ENCODE assay signal across 24 cellular contexts in genomic region chr20:58903636-58904035, GRCh38. TPM values are rescaled to one million over a fixed set of nuclear protein-coding genes. Genes with fewer than 3 reads are reported as not detected.
DNase-seq lines count a peak whose midpoint lies in the region; ATAC-seq and TF ChIP-seq lines count a peak whose summit lies in the region.
"Had no signal": no experiment of that assay in that cellular context is flagged by ENCODE, and none has a peak within 500 bp of the region (broad histone marks: within the 10 kb centered on the region; RNA-seq: fewer than 3 reads in every experiment).

No MANE protein-coding gene starts in this region.

- H3K36me3 Mint-ChIP-seq in activated CD8-positive, alpha-beta memory T cell treated with anti-CD3 and anti-CD28 coated beads, Interleukin-2, amount 10 ng/mL, durations not matched to agents 7 days and 5 days = peaks cover 66% of the 10 kb centered on the region
- peaks cover 100% of the 10 kb centered on the region for H3K36me3 Mint-ChIP-seq in CD4-positive, alpha-beta T cell (ENCODE audit: low read depth)
- peaks cover 55% of the 10 kb centered on the region for H3K36me3 Mint-ChIP-seq in activated naive CD8-positive, alpha-beta T cell treated with anti-CD3 and anti-CD28 coated beads for 36 hours
- peaks cover 4 to 88% (median 26%) of the 10 kb centered on the region in 3 donors for H3K36me3 Mint-ChIP-seq in naive thymus-derived CD8-positive, alpha-beta T cell

- no peak for DNase-seq in activated CD8-positive, alpha-beta memory T cell treated with anti-CD3 and anti-CD28 coated beads, Interleukin-2, amount 10 ng/mL, durations not matched to agents 7 days and 5 days
- DNase-seq in activated CD8-positive, alpha-beta memory T cell treated with anti-CD3 and anti-CD28 coated beads, Interleukin-2, amount 50 U/mL, for 48 hours = no peak
- DNase-seq in CD4-positive, alpha-beta T cell = no peak
- DNase-seq in activated naive CD8-positive, alpha-beta T cell treated with anti-CD3 and anti-CD28 coated beads for 36 hours = no peak
- no peak for DNase-seq in naive thymus-derived CD8-positive, alpha-beta T cell
- no peak for DNase-seq in activated effector memory CD4-positive, alpha-beta T cell treated with Interleukin-2 at 50 U/mL for 16 hours
- DNase-seq in nucleus accumbens (lab: John Stamatoyannopoulos, UW) = no peak
- DNase-seq: activated CD4-positive, alpha-beta memory T cell treated with anti-CD3 and anti-CD28 coated beads for 36 hours; activated T-cell treated with anti-CD3 and anti-CD28 coated beads, Interleukin-2, amount 50 U/mL, for 1 hour; colonic mucosa; EL; MG63; natural killer cell; NCI-H1436 treated with DMSO at 0.1 percent for 48 hours; NCI-H2171; NCI-H524 treated with DMSO at 0.1 percent for 48 hours; T1000 had no signal

- no peaks in the 10 kb centered on the region for H3K27me3 Mint-ChIP-seq in activated CD8-positive, alpha-beta memory T cell treated with anti-CD3 and anti-CD28 coated beads, Interleukin-2, amount 10 ng/mL, durations not matched to agents 7 days and 5 days
- H3K27me3 Mint-ChIP-seq in CD4-positive, alpha-beta T cell = no peaks in the 10 kb centered on the region
- no peaks in the 10 kb centered on the region for H3K27me3 Mint-ChIP-seq in activated naive CD8-positive, alpha-beta T cell treated with anti-CD3 and anti-CD28 coated beads for 36 hours
- H3K27me3 Mint-ChIP-seq in naive thymus-derived CD8-positive, alpha-beta T cell = no peaks in the 10 kb centered on the region
- H3K27me3 Mint-ChIP-seq: activated CD4-positive, alpha-beta memory T cell treated with anti-CD3 and anti-CD28 coated beads for 36 hours; IgD-negative memory B cell had no signal

- no peak overlapping the region for H3K4me3 Mint-ChIP-seq in activated CD8-positive, alpha-beta memory T cell treated with anti-CD3 and anti-CD28 coated beads, Interleukin-2, amount 10 ng/mL, durations not matched to agents 7 days and 5 days
- H3K4me3 Mint-ChIP-seq in CD4-positive, alpha-beta T cell = peak overlapping the region; percentile 27
- no peak overlapping the region for H3K4me3 Mint-ChIP-seq in activated naive CD8-positive, alpha-beta T cell treated with anti-CD3 and anti-CD28 coated beads for 36 hours
- H3K4me3 Mint-ChIP-seq in naive thymus-derived CD8-positive, alpha-beta T cell = peak overlapping the region in 1 of 10 donors; percentile 26
- H3K4me3 Mint-ChIP-seq: activated CD4-positive, alpha-beta memory T cell treated with anti-CD3 and anti-CD28 coated beads for 36 hours; IgD-negative memory B cell; natural killer cell; WTC11 had no signal

- H3K27ac ChIP-seq in CD4-positive, alpha-beta T cell (ENCODE audit: low read depth, low read length) = no peak overlapping the region
- H3K27ac ChIP-seq: A549, colonic mucosa, parathyroid adenoma, suprapubic skin had no signal

- H3K27ac Mint-ChIP-seq in activated CD8-positive, alpha-beta memory T cell treated with anti-CD3 and anti-CD28 coated beads, Interleukin-2, amount 10 ng/mL, durations not matched to agents 7 days and 5 days = peak overlapping the region; percentile 0
- H3K27ac Mint-ChIP-seq in CD4-positive, alpha-beta T cell = peak overlapping the region; percentile 56
- H3K27ac Mint-ChIP-seq in activated naive CD8-positive, alpha-beta T cell treated with anti-CD3 and anti-CD28 coated beads for 36 hours = peak overlapping the region; percentile 66
- H3K27ac Mint-ChIP-seq in naive thymus-derived CD8-positive, alpha-beta T cell = peak overlapping the region; percentile 7 to 80 (median 47)
- H3K27ac Mint-ChIP-seq: activated CD4-positive, alpha-beta memory T cell treated with anti-CD3 and anti-CD28 coated beads for 36 hours had no signal

- intact Hi-C loops in CD4-positive, alpha-beta T cell (cut with DNase I, micrococcal nuclease) = no loop called here

- H3K27me3 ChIP-seq in CD4-positive, alpha-beta T cell (ENCODE audit: control insufficient read depth, insufficient read depth, low read length) = no peaks in the 10 kb centered on the region
- H3K27me3 ChIP-seq: colonic mucosa, MG63, suprapubic skin had no signal

- CTCF ChIA-PET in activated CD8-positive, alpha-beta memory T cell treated with anti-CD3 and anti-CD28 coated beads, Interleukin-2, amount 10 ng/mL, durations not matched to agents 7 days and 5 days (lab: Charles Lee) = interaction anchor here (1.3 kb wide), 1 partner anchor 34 kb away, joined by 3 read pairs; no protein-coding TSS in a partner anchor
- CTCF ChIA-PET in CD4-positive, alpha-beta T cell (lab: Charles Lee) = interaction anchor here (1.1 kb wide), 1 partner anchor 9 kb away, joined by 3 read pairs; no protein-coding TSS in a partner anchor

- TF ChIP-seq CTCF in CD4-positive, alpha-beta T cell (IDR thresholded peaks at IDR 0.05) = no peak

- peaks cover 49% of the 10 kb centered on the region for H3K4me1 Mint-ChIP-seq in activated CD8-positive, alpha-beta memory T cell treated with anti-CD3 and anti-CD28 coated beads, Interleukin-2, amount 10 ng/mL, durations not matched to agents 7 days and 5 days
- peaks cover 88% of the 10 kb centered on the region for H3K4me1 Mint-ChIP-seq in CD4-positive, alpha-beta T cell (ENCODE audit: low read depth)
- peaks cover 71% of the 10 kb centered on the region for H3K4me1 Mint-ChIP-seq in activated naive CD8-positive, alpha-beta T cell treated with anti-CD3 and anti-CD28 coated beads for 36 hours
- H3K4me1 Mint-ChIP-seq in naive thymus-derived CD8-positive, alpha-beta T cell = peaks cover 54 to 87% (median 78%) of the 10 kb centered on the region in 4 donors

- no peaks in the 10 kb centered on the region for H3K9me3 ChIP-seq in CD4-positive, alpha-beta T cell (ENCODE audit: control insufficient read depth, low read length)
- H3K9me3 ChIP-seq: A549, colonic mucosa, MG63, suprapubic skin had no signal

- ATAC-seq in activated CD8-positive, alpha-beta memory T cell treated with anti-CD3 and anti-CD28 coated beads, Interleukin-2, amount 10 ng/mL, durations not matched to agents 7 days and 5 days = no peak
- ATAC-seq in CD4-positive, alpha-beta T cell (ENCODE audit: poor library complexity) = no peak
- ATAC-seq in naive thymus-derived CD8-positive, alpha-beta T cell = no peak
- no peak for ATAC-seq in HG02852 (IDR thresholded peaks at IDR 0.05; ENCODE audit: unreplicated experiment)
- ATAC-seq: A549; activated naive CD4-positive, alpha-beta T cell treated with anti-CD3 and anti-CD28 coated beads, Interleukin-2, amount 50 U/mL, for 72 hours; natural killer cell; WTC11 had no signal

- POLR2A ChIA-PET in CD4-positive, alpha-beta T cell (lab: Charles Lee) = interaction anchor here (1.6 kb wide), 1 partner anchor 86 kb away, joined by 4 read pairs; no protein-coding TSS in a partner anchor
- POLR2A ChIA-PET in naive thymus-derived CD8-positive, alpha-beta T cell (lab: Charles Lee) = interaction anchor here (1.1 to 2.1 kb wide), 3 partner anchors 11 to 13 kb away, joined by 3 to 6 read pairs (median 5); no protein-coding TSS in a partner anchor

- H3K9me3 Mint-ChIP-seq in activated CD8-positive, alpha-beta memory T cell treated with anti-CD3 and anti-CD28 coated beads, Interleukin-2, amount 10 ng/mL, durations not matched to agents 7 days and 5 days (ENCODE audit: low read depth) = no peaks in the 10 kb centered on the region
- no peaks in the 10 kb centered on the region for H3K9me3 Mint-ChIP-seq in CD4-positive, alpha-beta T cell
- no peaks in the 10 kb centered on the region for H3K9me3 Mint-ChIP-seq in activated naive CD8-positive, alpha-beta T cell treated with anti-CD3 and anti-CD28 coated beads for 36 hours
- H3K9me3 Mint-ChIP-seq in naive thymus-derived CD8-positive, alpha-beta T cell = no peaks in the 10 kb centered on the region
- H3K9me3 Mint-ChIP-seq: activated CD4-positive, alpha-beta memory T cell treated with anti-CD3 and anti-CD28 coated beads for 36 hours; activated naive CD4-positive, alpha-beta T cell treated with anti-CD3 and anti-CD28 coated beads, Interleukin-2, amount 50 U/mL, for 72 hours; natural killer cell; WTC11 had no signal

RNA-seq across cellular contexts. Expression of gene GNAS, which starts 51.1 kb away (rescaled TPM):
- total RNA-seq in activated CD8-positive, alpha-beta memory T cell treated with anti-CD3 and anti-CD28 coated beads, Interleukin-2, amount 10 ng/mL, durations not matched to agents 7 days and 5 days = 100 to 1,000 TPM; 817 to 859 TPM
- 1,000 to 10,000 TPM; 1,245 to 1,317 TPM for total RNA-seq in CD4-positive, alpha-beta T cell
- total RNA-seq in activated naive CD8-positive, alpha-beta T cell treated with anti-CD3 and anti-CD28 coated beads for 36 hours = 100 to 1,000 TPM; 779 to 785 TPM
- 100 to 1,000 TPM; 695 to 756 TPM for total RNA-seq in naive thymus-derived CD8-positive, alpha-beta T cell
- 100 to 1,000 TPM; 155 to 247 (median 169) TPM for polyA plus RNA-seq in naive thymus-derived CD8-positive, alpha-beta T cell

RNA-seq across cellular contexts. Expression of gene GNAS-AS1, which starts 52.9 kb away (rescaled TPM):
- 1 to 10 TPM in 1 of 2 experiments, under 1 TPM in 1; 0.89 to 1.8 TPM for total RNA-seq in activated CD8-positive, alpha-beta memory T cell treated with anti-CD3 and anti-CD28 coated beads, Interleukin-2, amount 10 ng/mL, durations not matched to agents 7 days and 5 days
- total RNA-seq in CD4-positive, alpha-beta T cell = not detected
- 1 to 10 TPM; 1.0 to 1.3 TPM for total RNA-seq in activated naive CD8-positive, alpha-beta T cell treated with anti-CD3 and anti-CD28 coated beads for 36 hours
- 1 to 10 TPM; 1.3 TPM for total RNA-seq in naive thymus-derived CD8-positive, alpha-beta T cell
- polyA plus RNA-seq in naive thymus-derived CD8-positive, alpha-beta T cell = under 1 TPM in 1 of 3 donors, not detected in 2; 0.14 TPM
- total RNA-seq: suprapubic skin had no signal
- polyA plus RNA-seq: A549, IgD-negative memory B cell had no signal

Comparison
In these comparisons a context has a peak if more than half of its experiments do, and no peak if none do; other contexts are left out.
1. H3K27ac Mint-ChIP-seq: peak in every context shown above with its lines; median percentile 66 in activated naive CD8-positive, alpha-beta T cell treated with anti-CD3 and anti-CD28 coated beads for 36 hours; 56 in CD4-positive, alpha-beta T cell; 47 in naive thymus-derived CD8-positive, alpha-beta T cell; 0 in activated CD8-positive, alpha-beta memory T cell treated with anti-CD3 and anti-CD28 coated beads, Interleukin-2, amount 10 ng/mL, durations not matched to agents 7 days and 5 days.